ENCODE assay signal across 28 cellular contexts in genomic region chr7:134574322-134574721, GRCh38. TPM values are rescaled to one million over a fixed set of nuclear protein-coding genes. Genes with fewer than 3 reads are reported as not detected.
"Had no signal": no experiment of that assay in that cellular context is flagged by ENCODE, and none has a peak within 500 bp of the region (broad histone marks: within the 10 kb centered on the region; RNA-seq: fewer than 3 reads in every experiment).

No MANE protein-coding gene starts in this region.

- FAIRE-seq: small intestine had no signal

- H3K4me3 ChIP-seq: neural progenitor cell, ovary, psoas muscle, right lobe of liver, sigmoid colon, suprapubic skin, testis, tibial artery, transverse colon, upper lobe of right lung, uterus had no signal

- DNase-seq: naive thymus-derived CD8-positive, alpha-beta T cell; occipital lobe; ovary; posterior cingulate gyrus; psoas muscle; right cardiac atrium; right lobe of liver; sigmoid colon; small intestine; stimulated activated CD4-positive, alpha-beta T cell treated with anti-CD3 and anti-CD28 coated beads, Interleukin-15, amount 100 ng/mL, for 24 hours; stimulated activated CD4-positive, alpha-beta T cell treated with anti-CD3 and anti-CD28 coated beads, Interleukin-2, amount 100 ng/mL, for 24 hours; stimulated activated CD4-positive, alpha-beta T cell treated with anti-CD3 and anti-CD28 coated beads, Interleukin-2, amount 100 ng/mL, for 48 hours; stimulated activated CD4-positive, alpha-beta T cell treated with anti-CD3 and anti-CD28 coated beads, Interleukin-4, amount 100 ng/mL, for 24 hours; stimulated activated naive CD4-positive, alpha-beta T cell; stimulated activated naive CD8-positive, alpha-beta T cell treated with anti-CD3 and anti-CD28 coated beads, Interleukin-15, amount 100 ng/mL, for 72 hours; stimulated activated naive CD8-positive, alpha-beta T cell treated with anti-CD3 and anti-CD28 coated beads, Interleukin-15, Interleukin-2, amounts not matched to agents 100 U/mL and 50 U/mL, for 24 hours; substantia nigra; testis; tibial artery; transverse colon; upper lobe of right lung; uterus had no signal

- H3K4me2 ChIP-seq: neural progenitor cell had no signal

- ATAC-seq: naive thymus-derived CD8-positive, alpha-beta T cell; natural killer cell treated with Interleukin-12 subunit alpha and Interleukin-12 subunit beta and Interleukin-15 and Interleukin-18, amount 100 ng/mL, for 72 hours; right cardiac atrium; right lobe of liver; stimulated activated memory B cell treated with anti-CD40 and anti-IgM and Interleukin-4, amounts not matched to agents 10 μg/mL and 1 μg/mL and 100 μg/mL, for 72 hours; stimulated activated naive CD8-positive, alpha-beta T cell treated with anti-CD3 and anti-CD28 coated beads, Interleukin-15, amount 100 ng/mL, for 72 hours; stimulated activated naive CD8-positive, alpha-beta T cell treated with anti-CD3 and anti-CD28 coated beads, Interleukin-15, Interleukin-2, amounts not matched to agents 100 U/mL and 50 U/mL, for 24 hours; upper lobe of right lung had no signal

- H3K9me3 ChIP-seq: ovary, psoas muscle, right lobe of liver, sigmoid colon, suprapubic skin, testis, transverse colon, upper lobe of right lung, uterus had no signal

- H3K4me1 ChIP-seq: neural progenitor cell, right lobe of liver, sigmoid colon, suprapubic skin, testis, tibial artery, transverse colon, upper lobe of right lung, uterus had no signal

- H3K27ac ChIP-seq: neural progenitor cell, ovary, parathyroid adenoma, psoas muscle, right lobe of liver, sigmoid colon, suprapubic skin, testis, tibial artery, transverse colon, upper lobe of right lung, uterus had no signal

RNA-seq across cellular contexts. Expression of gene AKR1B15, which starts 25.4 kb away (rescaled TPM):
- polyA plus RNA-seq: naive thymus-derived CD8-positive, alpha-beta T cell; neural cell; ovary had no signal

RNA-seq across cellular contexts. Expression of gene AKR1B10, which starts 47.0 kb away (rescaled TPM):
- polyA plus RNA-seq: naive thymus-derived CD8-positive, alpha-beta T cell; neural cell had no signal
